In genomic region chr13:109198585-109198984, GRCh38 we compare ENCODE assay signal across 30 cellular contexts.
DNase-seq lines count a peak whose midpoint lies in the region; ATAC-seq, FAIRE-seq and TF ChIP-seq lines count a peak whose summit lies in the region.
"Had no signal": no experiment of that assay in that cellular context is flagged by ENCODE, and none has a peak within 500 bp of the region (broad histone marks: within the 10 kb centered on the region; RNA-seq: fewer than 3 reads in every experiment).

No MANE protein-coding gene starts in this region.

- no peak for TF ChIP-seq EP300 in Ishikawa (IDR thresholded peaks at IDR 0.05; ENCODE audit: borderline replicate concordance)

- DNase-seq in AG20443 (ENCODE audit: low spot score) (peak; percentile 35), choroid plexus epithelial cell (ENCODE audit: low read depth) (peak; percentile 27), keratinocyte (ENCODE audit: low read depth, low spot score) (peak; percentile 93), CD1c-positive myeloid dendritic cell (ENCODE audit: extremely low spot score) (no peak), NCI-H748 treated with DMSO at 0.1 percent for 48 hours (lab: John Stamatoyannopoulos, UW) (no peak)
- DNase-seq: activated CD4-positive, alpha-beta T cell treated with anti-CD3 and anti-CD28 coated beads for 4 hours; activated gamma-delta T cell; activated T-cell treated with anti-CD3 and anti-CD28 coated beads, Interleukin-2, amount 50 U/mL, for 24 hours; body of pancreas; cerebellar nuclear complex; COR-L47; DMS79; dorsolateral prefrontal cortex; GF-D8; heart right ventricle; mesendoderm; NCI-H187; NCI-H2171 treated with DMSO at 0.1 percent for 48 hours; NCI-H69; sigmoid colon; stimulated activated CD4-positive, alpha-beta T cell treated with anti-CD3 and anti-CD28 coated beads, Interleukin-4, amount 100 ng/mL, for 4 hours; substantia nigra; T-helper 17 cell had no signal

- no peak overlapping the region for H3K9ac ChIP-seq in keratinocyte (ENCODE audit: control insufficient read depth, extremely low read depth, insufficient read depth, low read length)

- no peak for TF ChIP-seq RAD21 in Ishikawa (IDR thresholded peaks at IDR 0.05; ENCODE audit: low read depth)

- no peak for ATAC-seq in GM21526 (IDR thresholded peaks at IDR 0.05; ENCODE audit: low FRiP score, unreplicated experiment)
- ATAC-seq in HG02970 (IDR thresholded peaks at IDR 0.05; ENCODE audit: low FRiP score, unreplicated experiment): no peak
- ATAC-seq: body of pancreas; heart right ventricle; stimulated activated memory B cell treated with anti-CD40 and anti-IgM and Interleukin-4, amounts not matched to agents 10 μg/mL and 1 μg/mL and 100 μg/mL, for 72 hours; T-helper 17 cell had no signal

- H4K20me1 ChIP-seq in keratinocyte (ENCODE audit: control insufficient read depth, extremely low read depth, insufficient read depth, low read length): no peaks in the 10 kb centered on the region

- peak overlapping the region; percentile 31 for H3K27ac ChIP-seq in keratinocyte (ENCODE audit: control insufficient read depth, insufficient read depth, low read length)
- H3K27ac ChIP-seq: body of pancreas, dorsolateral prefrontal cortex, heart right ventricle, neutrophil, sigmoid colon, SK-N-MC, upper lobe of left lung had no signal

- no peaks in the 10 kb centered on the region for H3K36me3 ChIP-seq in keratinocyte (ENCODE audit: control insufficient read depth in 2 of 2, extremely low read depth in 1 of 2, insufficient read depth in 2 of 2, low read length in 2 of 2)
- H3K36me3 ChIP-seq: heart right ventricle, neutrophil, sigmoid colon, upper lobe of left lung had no signal

- H3K4me1 ChIP-seq in keratinocyte (ENCODE audit: control insufficient read depth, extremely low read depth, insufficient read depth, low read length): peaks cover 21% of the 10 kb centered on the region
- H3K4me1 ChIP-seq: body of pancreas, heart right ventricle had no signal

- FAIRE-seq in keratinocyte (lab: Jason Lieb, UNC): peak; percentile 98

- peak overlapping the region; percentile 22 for H3K4me2 ChIP-seq in keratinocyte (ENCODE audit: control insufficient read depth, extremely low read depth, insufficient read depth, low read depth, low read length)

- H2AFZ ChIP-seq in keratinocyte (ENCODE audit: control insufficient read depth, low read length): no peak overlapping the region

- H3K4me3 ChIP-seq in choroid plexus epithelial cell (ENCODE audit: low read depth, low read length): no peak overlapping the region
- H3K4me3 ChIP-seq in keratinocyte (ENCODE audit: control insufficient read depth in 2 of 3, extremely low read depth in 1 of 3, insufficient read depth in 2 of 3, low read depth in 1 of 3, low read length in 3 of 3): no peak overlapping the region
- H3K4me3 ChIP-seq: body of pancreas, dorsolateral prefrontal cortex, heart right ventricle, sigmoid colon, SK-N-MC, upper lobe of left lung had no signal

- no peaks in the 10 kb centered on the region for H3K9me1 ChIP-seq in keratinocyte (ENCODE audit: control insufficient read depth, extremely low read depth, insufficient read depth, low read length)

- no peaks in the 10 kb centered on the region for H3K9me3 ChIP-seq in keratinocyte (ENCODE audit: control insufficient read depth, low read depth, low read length)
- H3K9me3 ChIP-seq: body of pancreas, heart right ventricle, neutrophil, sigmoid colon, upper lobe of left lung had no signal

- TF ChIP-seq CTCF in choroid plexus epithelial cell (conservative IDR thresholded peaks at IDR 0.05; ENCODE audit: low read depth, low read length): no peak
- no peak for TF ChIP-seq CTCF in keratinocyte (optimal IDR thresholded peaks at IDR 0.05 in 1 of 3, IDR thresholded peaks at IDR 0.05 in 1 of 3, conservative IDR thresholded peaks at IDR 0.05 in 1 of 3; ENCODE audit: extremely low read depth in 1 of 3, insufficient read depth in 2 of 3, low read length in 3 of 3)

- dilution Hi-C loops in keratinocyte (cut with MboI; ENCODE audit: extremely low pct_ligation_motif_present, low sequenced_read_pairs): loop anchor here (5.0 kb wide), 1 partner anchor 41 kb away; no protein-coding TSS in a partner anchor

- no peaks in the 10 kb centered on the region for H3K27me3 ChIP-seq in keratinocyte (ENCODE audit: control insufficient read depth, extremely low read depth, insufficient read depth, low read length)
- H3K27me3 ChIP-seq: body of pancreas, heart right ventricle, neutrophil, sigmoid colon, upper lobe of left lung had no signal

- H3K79me2 ChIP-seq in keratinocyte (ENCODE audit: control insufficient read depth, insufficient read depth, low read length): no peaks in the 10 kb centered on the region

TF ChIP-seq in Ishikawa, 13 proteins besides CTCF, POLR2A, EP300 and RAD21:
- TF ChIP-seq REST (IDR thresholded peaks at IDR 0.05; ENCODE audit: low read depth) (peak; percentile 32; the same call in 1 of the 2 replicates), CEBPB (IDR thresholded peaks at IDR 0.05) (no peak)

Comparison
In these comparisons a context has a peak if more than half of its experiments do, and no peak if none do; other contexts are left out.
1. DNase-seq: peak in AG20443 (single experiment), choroid plexus epithelial cell (single experiment) and keratinocyte (single experiment); none in CD1c-positive myeloid dendritic cell (single experiment) and NCI-H748 treated with DMSO at 0.1 percent for 48 hours (single experiment).